Comparison of ENCODE assay signal across 10 cellular contexts in genomic region chr11:95487391-95487790, GRCh38.
DNase-seq lines count a peak whose midpoint lies in the region; ATAC-seq, FAIRE-seq and TF ChIP-seq lines count a peak whose summit lies in the region.
"Had no signal": no experiment of that assay in that cellular context is flagged by ENCODE, and none has a peak within 500 bp of the region (broad histone marks: within the 10 kb centered on the region; RNA-seq: fewer than 3 reads in every experiment).

No MANE protein-coding gene starts in this region.

- H3K27me3 Mint-ChIP-seq in activated CD4-positive, alpha-beta T cell treated with anti-CD3 and anti-CD28 coated beads for 36 hours, result no peaks in the 10 kb centered on the region

- DNase-seq in activated CD4-positive, alpha-beta T cell treated with anti-CD3 and anti-CD28 coated beads for 36 hours, result peak; percentile 58
- no peak for DNase-seq in activated CD4-positive, alpha-beta T cell treated with anti-CD3 and anti-CD28 coated beads, Interleukin-2, amount 50 U/mL, for 1 hour
- DNase-seq in islet precursor cell (peak; percentile 78), NCI-H187 (lab: John Stamatoyannopoulos, UW) (no peak), H54 (ENCODE audit: insufficient read length, low spot score) (no peak), CD1c-positive myeloid dendritic cell (ENCODE audit: extremely low spot score) (no peak)
- DNase-seq: activated CD4-positive, alpha-beta T cell treated with anti-CD3 and anti-CD28 coated beads for 1 hour; NCI-H446 had no signal

- TF ChIP-seq POLR2A in H54 (IDR thresholded peaks at IDR 0.05; ENCODE audit: low read depth, low read length), result no peak

- CTCF ChIA-PET in activated CD4-positive, alpha-beta T cell treated with anti-CD3 and anti-CD28 coated beads for 36 hours (lab: Charles Lee), result no interaction called here

- peaks cover 2% of the 10 kb centered on the region for H3K4me1 Mint-ChIP-seq in activated CD4-positive, alpha-beta T cell treated with anti-CD3 and anti-CD28 coated beads for 36 hours

- H3K36me3 Mint-ChIP-seq in activated CD4-positive, alpha-beta T cell treated with anti-CD3 and anti-CD28 coated beads for 36 hours (ENCODE audit: low read depth), result peaks cover 3% of the 10 kb centered on the region

- peaks cover 6% of the 10 kb centered on the region for H3K9me3 Mint-ChIP-seq in activated CD4-positive, alpha-beta T cell treated with anti-CD3 and anti-CD28 coated beads for 36 hours (ENCODE audit: low read depth)

- ATAC-seq in activated CD4-positive, alpha-beta T cell treated with anti-CD3 and anti-CD28 coated beads for 36 hours, result peak; percentile 99
- ATAC-seq in GM21367 (IDR thresholded peaks at IDR 0.05; ENCODE audit: unreplicated experiment) (peak; percentile 98), HG03108 (IDR thresholded peaks at IDR 0.05; ENCODE audit: unreplicated experiment) (peak; percentile 100)

- H3K27ac Mint-ChIP-seq in activated CD4-positive, alpha-beta T cell treated with anti-CD3 and anti-CD28 coated beads for 36 hours, result no peak overlapping the region

- intact Hi-C loops in activated CD4-positive, alpha-beta T cell treated with anti-CD3 and anti-CD28 coated beads for 36 hours (cut with DNase I, micrococcal nuclease), result no loop called here

- FAIRE-seq in H54 (lab: Jason Lieb, UNC), result no peak

- POLR2A ChIA-PET in activated CD4-positive, alpha-beta T cell treated with anti-CD3 and anti-CD28 coated beads for 36 hours (lab: Charles Lee), result interaction anchor here (0.6 kb wide), 1 partner anchor 8 kb away, joined by 3 read pairs; no protein-coding TSS in a partner anchor

- H3K4me3 Mint-ChIP-seq in activated CD4-positive, alpha-beta T cell treated with anti-CD3 and anti-CD28 coated beads for 36 hours, result no peak overlapping the region

Comparison
In these comparisons a context has a peak if more than half of its experiments do, and no peak if none do; other contexts are left out.
1. DNase-seq: peak in activated CD4-positive, alpha-beta T cell treated with anti-CD3 and anti-CD28 coated beads for 36 hours (single experiment) and islet precursor cell (single experiment); none in activated CD4-positive, alpha-beta T cell treated with anti-CD3 and anti-CD28 coated beads, Interleukin-2, amount 50 U/mL, for 1 hour (single experiment), NCI-H187 (0 of 2), H54 (single experiment) and CD1c-positive myeloid dendritic cell (single experiment).
2. Peak in every context shown above with its lines, with median percentiles within 50 percentile points of each other: ATAC-seq.